In the genomic region with DNA sequence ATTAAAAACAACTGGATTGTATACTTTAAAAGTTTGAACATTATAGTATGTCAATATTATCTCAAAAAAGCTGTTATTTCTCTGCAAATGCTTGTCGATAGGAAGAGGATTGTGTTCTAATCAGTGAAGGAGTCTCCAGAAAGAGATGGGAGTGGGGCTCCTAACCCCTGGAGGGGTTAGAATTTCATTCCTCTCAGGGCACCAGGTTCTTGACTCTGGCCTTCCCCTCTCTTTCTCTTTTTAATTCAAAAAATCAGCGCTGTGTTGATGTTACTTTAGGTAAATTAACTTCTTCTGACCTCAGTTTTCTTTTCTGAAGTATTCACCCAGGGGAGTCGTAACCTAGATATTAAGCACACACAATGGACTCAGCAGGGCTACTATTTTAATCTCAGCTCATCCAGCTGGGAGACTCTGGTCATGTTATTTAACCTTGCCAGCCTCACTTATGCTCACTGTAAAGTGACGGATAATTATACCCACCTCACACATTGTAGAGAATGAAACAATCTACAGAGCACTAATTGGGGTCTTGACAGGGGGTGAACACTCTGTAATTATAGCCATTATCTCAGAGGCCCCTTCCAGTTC, we compare ENCODE assay signal across 16 cellular contexts.
"Had no signal": no experiment of that assay in that cellular context is flagged by ENCODE, and none has a peak within 500 bp of the region (broad histone marks: within the 10 kb centered on the region; RNA-seq: fewer than 3 reads in every experiment).

No MANE protein-coding gene starts in this region.

- DNase-seq: activated CD4-positive, alpha-beta T cell treated with anti-CD3 and anti-CD28 coated beads, Interleukin-2, amount 50 U/mL, for 1 hour; activated naive CD4-positive, alpha-beta T cell; activated naive CD8-positive, alpha-beta T cell treated with anti-CD3 and anti-CD28 coated beads, Interleukin-2, amount 10 ng/mL, durations not matched to agents 7 days and 5 days; anterior cingulate cortex; brain microvascular endothelial cell; cortex of kidney; effector CD4-positive, alpha-beta T cell; hippocampal formation; naive B cell; ovary; sigmoid colon; stimulated activated CD4-positive, alpha-beta T cell treated with anti-CD3 and anti-CD28 coated beads, Interleukin-1b, Interleukin-23, amount 100 ng/mL, for 48 hours had no signal

- H3K27me3 ChIP-seq: brain microvascular endothelial cell, esophagus muscularis mucosa, ovary, sigmoid colon had no signal

- H3K9me3 ChIP-seq: ovary, sigmoid colon had no signal

- H3K4me1 Mint-ChIP-seq: activated naive CD8-positive, alpha-beta T cell treated with anti-CD3 and anti-CD28 coated beads, Interleukin-2, amount 10 ng/mL, durations not matched to agents 7 days and 5 days; central memory CD8-positive, alpha-beta T cell; naive B cell had no signal

- H3K4me3 ChIP-seq: esophagus muscularis mucosa, ovary, sigmoid colon had no signal

- H3K36me3 ChIP-seq: brain microvascular endothelial cell, esophagus muscularis mucosa, ovary, sigmoid colon had no signal

- H3K27ac Mint-ChIP-seq: activated naive CD8-positive, alpha-beta T cell treated with anti-CD3 and anti-CD28 coated beads, Interleukin-2, amount 10 ng/mL, durations not matched to agents 7 days and 5 days had no signal

- H3K27ac ChIP-seq: brain microvascular endothelial cell, esophagus muscularis mucosa, ovary, sigmoid colon had no signal

- ATAC-seq: activated CD4-positive, CD25-positive, alpha-beta regulatory T cell treated with anti-CD3 and anti-CD28 coated beads, Interleukin-2, amount 50 U/mL, for 24 hours; left lobe of liver had no signal

- H3K36me3 Mint-ChIP-seq: activated naive CD8-positive, alpha-beta T cell treated with anti-CD3 and anti-CD28 coated beads, Interleukin-2, amount 10 ng/mL, durations not matched to agents 7 days and 5 days had no signal

- H3K4me1 ChIP-seq: esophagus muscularis mucosa, sigmoid colon had no signal

- H3K4me3 Mint-ChIP-seq: activated naive CD8-positive, alpha-beta T cell treated with anti-CD3 and anti-CD28 coated beads, Interleukin-2, amount 10 ng/mL, durations not matched to agents 7 days and 5 days; central memory CD8-positive, alpha-beta T cell; naive B cell had no signal
